Comparison of ENCODE assay signal across 7 cellular contexts in the genomic region with DNA sequence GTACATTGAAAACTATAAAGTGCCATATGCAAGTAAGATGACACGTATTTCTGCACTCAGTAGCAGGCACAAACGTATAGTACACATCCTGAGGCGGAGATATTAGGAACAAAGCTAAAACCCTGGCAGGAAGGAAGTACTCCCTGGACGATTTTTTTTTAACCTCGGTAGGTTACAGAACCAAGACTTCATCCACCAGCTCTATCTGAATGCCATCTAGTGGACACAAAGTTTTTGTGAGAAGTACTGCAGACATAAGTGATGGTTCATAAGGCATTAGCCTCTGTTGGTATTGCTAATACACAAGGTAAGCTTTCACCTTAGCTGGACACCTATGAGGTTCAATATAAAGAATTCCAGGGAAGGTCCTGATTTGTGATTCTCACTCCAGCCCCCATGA.
DNase-seq lines count a peak whose midpoint lies in the region; ATAC-seq, FAIRE-seq and TF ChIP-seq lines count a peak whose summit lies in the region.

No MANE protein-coding gene starts in this region.

- FAIRE-seq in urothelium cell line (lab: Jason Lieb, UNC): peak; percentile 78

- intact Hi-C loops in left ventricle myocardium superior (cut with micrococcal nuclease): no loop called here

- DNase-seq in GM10266 (ENCODE audit: extremely low spot score) (peak; percentile 16), HL-60 (ENCODE audit: low read depth in 1 of 2, low spot score in 1 of 2) (peak; percentile 1 to 3), SK-N-DZ (ENCODE audit: low spot score) (peak; percentile 18), left ventricle myocardium superior (no peak), urothelium cell line (ENCODE audit: low spot score) (peak; percentile 73), globus pallidus (ENCODE audit: low spot score) (no peak), ecto neural progenitor cell (ENCODE audit: low spot score) (no peak)

- H3K27ac ChIP-seq in HL-60 (replicated peaks): no peak overlapping the region

- TF ChIP-seq CTCF in GM10266 (IDR thresholded peaks at IDR 0.05; ENCODE audit: control insufficient read depth, insufficient read depth, low read depth, missing control alignments): peak; percentile 56
- TF ChIP-seq CTCF in HL-60 (IDR thresholded peaks at IDR 0.05; ENCODE audit: insufficient read depth, low read length): no peak

- peak; percentile 43 for ATAC-seq in left ventricle myocardium superior

- no peak overlapping the region for H3K4me3 ChIP-seq in HL-60 (replicated peaks; ENCODE audit: insufficient read depth, low read length)

- no peaks in the 10 kb centered on the region for H3K27me3 ChIP-seq in HL-60 (ENCODE audit: insufficient read depth, poor library complexity, severe bottlenecking)

Comparison
In these comparisons a context has a peak if more than half of its experiments do, and no peak if none do; other contexts are left out.
1. DNase-seq: peak in GM10266 (single experiment), HL-60 (2 of 2), SK-N-DZ (single experiment) and urothelium cell line (single experiment); none in left ventricle myocardium superior (single experiment), globus pallidus (single experiment) and ecto neural progenitor cell (single experiment).